In the genomic region with DNA sequence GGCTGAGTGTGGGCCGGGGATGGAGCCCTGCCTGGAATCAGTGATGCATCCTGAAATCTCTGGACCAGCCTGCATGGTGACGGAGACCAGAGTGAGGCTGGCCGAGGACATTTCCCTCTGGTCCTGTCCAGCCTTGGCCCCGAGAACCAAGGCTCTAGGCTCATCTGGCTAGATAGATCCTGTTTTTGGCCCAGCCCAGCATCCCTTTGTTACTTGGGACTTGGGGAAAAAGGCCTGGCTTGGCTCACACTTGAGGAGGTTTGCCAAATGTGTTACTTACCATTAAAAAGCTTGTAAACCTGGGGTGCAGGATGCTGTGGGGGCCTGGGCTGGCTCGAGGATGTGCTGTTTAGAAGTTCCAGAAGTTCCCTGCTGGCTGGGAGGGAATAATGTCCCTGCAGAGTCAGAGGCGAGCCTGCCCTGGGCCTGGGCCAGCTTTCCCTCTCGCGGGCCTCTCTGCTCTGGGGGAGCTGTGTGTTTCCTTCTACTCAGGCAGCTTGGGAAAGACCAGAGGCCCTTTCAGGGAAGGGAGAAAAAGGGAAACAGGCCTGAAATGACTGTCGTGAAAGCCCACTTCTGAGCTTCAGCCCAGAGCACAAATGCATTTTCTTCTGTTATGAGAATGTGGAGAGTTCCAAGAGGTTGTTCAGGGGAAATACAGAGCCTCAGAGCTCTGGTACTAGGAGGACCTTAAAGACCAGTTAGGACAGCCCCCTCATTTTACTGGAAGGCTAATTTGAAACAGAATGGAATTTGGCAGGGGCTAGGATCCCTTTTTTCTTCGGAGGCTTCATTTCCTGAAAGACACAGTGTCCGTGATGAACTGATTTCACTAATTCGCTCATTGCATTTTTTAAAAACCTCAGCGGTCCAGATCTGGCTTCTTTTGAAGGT, we compare ENCODE assay signal across 7 cellular contexts. TPM values are rescaled to one million over a fixed set of nuclear protein-coding genes. Genes with fewer than 3 reads are reported as not detected.
DNase-seq lines count a peak whose midpoint lies in the region; ATAC-seq and TF ChIP-seq lines count a peak whose summit lies in the region.

No MANE protein-coding gene starts in this region.

- peaks cover 85 to 86% of the 10 kb centered on the region in 2 experiments for H3K4me1 ChIP-seq in SK-N-SH (ENCODE audit: control insufficient read depth in 1 of 2, insufficient read depth in 2 of 2, low read depth in 1 of 2, low read length in 1 of 2)
- H3K4me1 ChIP-seq in esophagus muscularis mucosa: peaks cover 92 to 98% (median 97%) of the 10 kb centered on the region in 4 donors
- peaks cover 74 to 90% of the 10 kb centered on the region in 2 donors for H3K4me1 ChIP-seq in mucosa of rectum (ENCODE audit: control insufficient read depth in 2 of 2, insufficient read depth in 2 of 2, low read length in 2 of 2)

- ATAC-seq in HG02610 (IDR thresholded peaks at IDR 0.05; ENCODE audit: unreplicated experiment): peak; percentile 27
- no peak for ATAC-seq in GM18861 (IDR thresholded peaks at IDR 0.05; ENCODE audit: unreplicated experiment)

- H3K4me3 ChIP-seq in SK-N-SH (ENCODE audit: low read depth in 2 of 2, low read length in 1 of 2): peak overlapping the region; percentile 24 to 30; a peak in 2 of 4 replicates
- H3K4me3 ChIP-seq in esophagus muscularis mucosa: peak overlapping the region; percentile 11 to 27 (median 18)
- peak overlapping the region; percentile 29 to 52 for H3K4me3 ChIP-seq in mucosa of rectum (ENCODE audit: low read length in 2 of 2)

- POLR2A ChIA-PET in SK-N-SH (lab: Yijun Ruan, JAX): interaction anchor here (0.9 to 5.4 kb wide), 3 partner anchors 25 to 48 kb away, joined by 3 to 52 read pairs (median 3); a partner anchor contains a TSS

- peak overlapping the region; percentile 64 for H3K9ac ChIP-seq in SK-N-SH
- H3K9ac ChIP-seq in mucosa of rectum (ENCODE audit: low read depth in 1 of 2, low read length in 2 of 2): peak overlapping the region; percentile 54 to 61

- TF ChIP-seq POLR2A in esophagus muscularis mucosa (IDR thresholded peaks at IDR 0.05; ENCODE audit: low read depth): no peak

- H3K27me3 ChIP-seq in SK-N-SH (ENCODE audit: insufficient read depth): no peaks in the 10 kb centered on the region
- no peaks in the 10 kb centered on the region for H3K27me3 ChIP-seq in esophagus muscularis mucosa
- no peaks in the 10 kb centered on the region for H3K27me3 ChIP-seq in mucosa of rectum (ENCODE audit: control insufficient read depth in 2 of 2, insufficient read depth in 2 of 2, low read length in 2 of 2)

- TF ChIP-seq EP300 in SK-N-SH (IDR thresholded peaks at IDR 0.05; ENCODE audit: borderline replicate concordance in 1 of 2, low read depth in 1 of 2, low read length in 1 of 2) (peak; percentile 13 to 53; a peak in 2 of 4 replicates), esophagus muscularis mucosa (IDR thresholded peaks at IDR 0.05) (peak; percentile 57)

- no peaks in the 10 kb centered on the region for H3K9me2 ChIP-seq in SK-N-SH

- no peak for TF ChIP-seq RAD21 in SK-N-SH (IDR thresholded peaks at IDR 0.05; ENCODE audit: low read length)

- H3K9me3 ChIP-seq in SK-N-SH (no peaks in the 10 kb centered on the region), esophagus muscularis mucosa (no peaks in the 10 kb centered on the region), mucosa of rectum (ENCODE audit: control insufficient read depth in 2 of 2, low read length in 2 of 2) (no peaks in the 10 kb centered on the region)

- DNase-seq in SK-N-SH: peak; percentile 72
- peak; percentile 96 for DNase-seq in esophagus muscularis mucosa (ENCODE audit: extremely low spot score)
- DNase-seq in NCI-H1930 (lab: John Stamatoyannopoulos, UW): no peak
- DNase-seq in NCI-H748 (lab: John Stamatoyannopoulos, UW; ENCODE audit: unreplicated experiment): no peak

- peak overlapping the region; percentile 88 for H2AFZ ChIP-seq in SK-N-SH (ENCODE audit: low read depth)

- 18% methylated on average over 10 of the region's 13 CpGs for WGBS in SK-N-SH (ENCODE audit: low lambda C conversion rate)
- WGBS in esophagus muscularis mucosa: 13% methylated on average over 6 of the region's 13 CpGs

- H3K27ac ChIP-seq in SK-N-SH (ENCODE audit: low read depth in 2 of 2, low read length in 1 of 2) (peak overlapping the region; percentile 97 to 99), esophagus muscularis mucosa (replicated peaks in 1 of 4) (peak overlapping the region; percentile 93 to 99 (median 96)), mucosa of rectum (ENCODE audit: low read depth in 2 of 2, low read length in 2 of 2) (peak overlapping the region; percentile 77 to 92)

- TF ChIP-seq CTCF in SK-N-SH (IDR thresholded peaks at IDR 0.05): 0 out of 2 replicates have a peak, but pooled peaks have one; percentile 7
- peak in 1 of 3 experiments; percentile 15 for TF ChIP-seq CTCF in esophagus muscularis mucosa (IDR thresholded peaks at IDR 0.05)

- intact Hi-C loops in esophagus muscularis mucosa (cut with DNase I): no loop called here

- CTCF ChIA-PET in SK-N-SH (lab: Yijun Ruan, JAX): interaction anchor here (0.9 to 10.3 kb wide), 7 partner anchors 11 to 81 kb away, joined by 3 to 67 read pairs (median 4); a partner anchor contains a TSS

- H3K4me2 ChIP-seq in SK-N-SH: peak overlapping the region; percentile 88

- H3K79me2 ChIP-seq in SK-N-SH (ENCODE audit: insufficient read depth): peaks cover 8% of the 10 kb centered on the region; the same call in 1 of the 2 replicates

- H3K36me3 ChIP-seq in SK-N-SH (replicated peaks in 1 of 2; ENCODE audit: control insufficient read depth in 1 of 2, insufficient read depth in 2 of 2, low read length in 1 of 2): no peaks in the 10 kb centered on the region
- H3K36me3 ChIP-seq in esophagus muscularis mucosa: no peaks in the 10 kb centered on the region
- no peaks in the 10 kb centered on the region for H3K36me3 ChIP-seq in mucosa of rectum (ENCODE audit: control insufficient read depth in 2 of 2, insufficient read depth in 2 of 2, low read length in 2 of 2)

- no peaks in the 10 kb centered on the region for H4K20me1 ChIP-seq in SK-N-SH (ENCODE audit: insufficient read depth)

- peaks cover 41% of the 10 kb centered on the region for H3F3A ChIP-seq in SK-N-SH (replicated peaks; ENCODE audit: insufficient read depth)

TF ChIP-seq in SK-N-SH, 30 proteins besides CTCF, POLR2A, EP300 and RAD21 (continues in another document):
- TF ChIP-seq MXI1 (IDR thresholded peaks at IDR 0.05; ENCODE audit: low read depth, low read length) (peak; percentile 22; the same call in 1 of the 2 replicates), EZH2phosphoT487 (IDR thresholded peaks at IDR 0.05; ENCODE audit: borderline replicate concordance, low read depth) (no peak), TCF12 (IDR thresholded peaks at IDR 0.05) (peak; percentile 39), ELF1 (IDR thresholded peaks at IDR 0.05) (no peak), NRF1 (IDR thresholded peaks at IDR 0.05; ENCODE audit: low read depth, low read length) (no peak), NFIC (IDR thresholded peaks at IDR 0.05; ENCODE audit: borderline replicate concordance) (peak; percentile 84), RCOR1 (IDR thresholded peaks at IDR 0.05; ENCODE audit: low read length) (peak; percentile 4; the same call in 1 of the 2 replicates), YY1 (IDR thresholded peaks at IDR 0.05; ENCODE audit: low read depth) (0 out of 2 replicates have a peak, but pooled peaks have one; percentile 21), MEF2A (IDR thresholded peaks at IDR 0.05; ENCODE audit: borderline replicate concordance, low read depth) (no peak), SIN3A (IDR thresholded peaks at IDR 0.05; ENCODE audit: borderline replicate concordance, low read depth, low read length) (no peak), GABPA (IDR thresholded peaks at IDR 0.05; ENCODE audit: low read depth) (no peak), FOXM1 (IDR thresholded peaks at IDR 0.05; ENCODE audit: low read depth) (peak; percentile 66), FOSL2 (IDR thresholded peaks at IDR 0.05; ENCODE audit: borderline replicate concordance, low read depth) (peak; percentile 19; the same call in 1 of the 2 replicates), TEAD4 (IDR thresholded peaks at IDR 0.05; ENCODE audit: borderline replicate concordance, insufficient read depth) (no peak), TAF1 (IDR thresholded peaks at IDR 0.05; ENCODE audit: borderline replicate concordance, low read depth, low read length) (peak; percentile 43; the same call in 1 of the 2 replicates), GATA2 (CRISPR knock-in tag; IDR thresholded peaks at IDR 0.05) (no peak), JUND (IDR thresholded peaks at IDR 0.05) (no peak), RFX5 (IDR thresholded peaks at IDR 0.05; ENCODE audit: low read length) (no peak), POLR2AphosphoS5 (IDR thresholded peaks at IDR 0.05; ENCODE audit: low read depth, low read length) (peak; percentile 62), CHD2 (IDR thresholded peaks at IDR 0.05; ENCODE audit: low read length, partially characterized antibody) (peak; percentile 18)
- TF ChIP-seq, protein P1, sequence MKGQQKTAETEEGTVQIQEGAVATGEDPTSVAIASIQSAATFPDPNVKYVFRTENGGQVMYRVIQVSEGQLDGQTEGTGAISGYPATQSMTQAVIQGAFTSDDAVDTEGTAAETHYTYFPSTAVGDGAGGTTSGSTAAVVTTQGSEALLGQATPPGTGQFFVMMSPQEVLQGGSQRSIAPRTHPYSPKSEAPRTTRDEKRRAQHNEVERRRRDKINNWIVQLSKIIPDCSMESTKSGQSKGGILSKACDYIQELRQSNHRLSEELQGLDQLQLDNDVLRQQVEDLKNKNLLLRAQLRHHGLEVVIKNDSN (IDR thresholded peaks at IDR 0.05; ENCODE audit: borderline replicate concordance, low read depth): no peak
- TF ChIP-seq, protein P2, sequence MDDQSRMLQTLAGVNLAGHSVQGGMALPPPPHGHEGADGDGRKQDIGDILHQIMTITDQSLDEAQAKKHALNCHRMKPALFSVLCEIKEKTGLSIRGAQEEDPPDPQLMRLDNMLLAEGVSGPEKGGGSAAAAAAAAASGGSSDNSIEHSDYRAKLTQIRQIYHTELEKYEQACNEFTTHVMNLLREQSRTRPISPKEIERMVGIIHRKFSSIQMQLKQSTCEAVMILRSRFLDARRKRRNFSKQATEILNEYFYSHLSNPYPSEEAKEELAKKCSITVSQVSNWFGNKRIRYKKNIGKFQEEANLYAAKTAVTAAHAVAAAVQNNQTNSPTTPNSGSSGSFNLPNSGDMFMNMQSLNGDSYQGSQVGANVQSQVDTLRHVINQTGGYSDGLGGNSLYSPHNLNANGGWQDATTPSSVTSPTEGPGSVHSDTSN (IDR thresholded peaks at IDR 0.05): peak; percentile 31; the same call in 1 of the 2 replicates

RNA-seq across cellular contexts. Expression of a gene that starts 47.2 kb away (rescaled TPM):
- polyA plus RNA-seq in SK-N-SH (2012; rRNA removed): 117 and 119 TPM in 2 replicates
- polyA plus RNA-seq in SK-N-SH (2012; cell fraction: cytosol; rRNA removed): 87.3 and 102 TPM in 2 replicates
- 145 and 147 TPM in 2 replicates for polyA plus RNA-seq in SK-N-SH (2012; cell fraction: nucleus; rRNA removed)
- 100 to 1,000 TPM; 127 to 249 (median 196) TPM for total RNA-seq in esophagus muscularis mucosa

RNA-seq across cellular contexts. Expression of a gene that starts 47.7 kb away (rescaled TPM):
- 6.4 and 6.6 TPM in 2 replicates for polyA plus RNA-seq in SK-N-SH (2012; rRNA removed)
- 7.0 and 7.2 TPM in 2 replicates for polyA plus RNA-seq in SK-N-SH (2012; cell fraction: cytosol; rRNA removed)
- polyA plus RNA-seq in SK-N-SH (2012; cell fraction: nucleus; rRNA removed): 2.6 and 2.8 TPM in 2 replicates
- 10 to 100 TPM; 10.3 to 17.9 (median 14.8) TPM for total RNA-seq in esophagus muscularis mucosa

Comparison
In these comparisons a context has a peak if more than half of its experiments do, and no peak if none do; other contexts are left out.
1. DNase-seq: peak in SK-N-SH (single experiment) and esophagus muscularis mucosa (single experiment); none in NCI-H1930 (0 of 2) and NCI-H748 (single experiment).
2. Peak in every context shown above with its lines, with median percentiles within 50 percentile points of each other: H3K27ac ChIP-seq and H3K4me3 ChIP-seq.